In genomic region chr7:5046397-5046732, GRCh38 we compare ENCODE assay signal across 8 cellular contexts. TPM values are rescaled to one million over a fixed set of nuclear protein-coding genes. Genes with fewer than 3 reads are reported as not detected.
DNase-seq lines count a peak whose midpoint lies in the region; ATAC-seq, FAIRE-seq and TF ChIP-seq lines count a peak whose summit lies in the region.
"Not testable (repeated sequence)": the region's sequence is repeated elsewhere in the genome, so short reads cannot be mapped to it uniquely, and the experiment has no call there.

No MANE protein-coding gene starts in this region.

- H3K27ac ChIP-seq in K562 (ENCODE audit: extremely low read depth, low read depth, low read length): peak overlapping the region; percentile 79
- peak overlapping the region; percentile 89 to 93 for H3K27ac ChIP-seq in lung (ENCODE audit: low read depth in 1 of 2, low read length in 1 of 2)
- peak overlapping the region; percentile 77 for H3K27ac ChIP-seq in rectal smooth muscle tissue (ENCODE audit: low read depth, low read length)
- peak overlapping the region; percentile 53 to 67 for H3K27ac ChIP-seq in uterus

- CTCF ChIA-PET in K562 (lab: Yijun Ruan, JAX; ENCODE audit: low intra/inter-chr PET ratio): not testable (repeated sequence)

- H3K4me2 ChIP-seq in K562 (ENCODE audit: insufficient read depth, low read length): peak overlapping the region; percentile 83

- not testable (repeated sequence) for BruUV-seq in K562 (replicated peaks; lab: Mats Ljungman, UMichigan)

- H3K4me1 ChIP-seq in K562 (replicated peaks in 1 of 2; ENCODE audit: control insufficient read depth in 2 of 2, insufficient read depth in 2 of 2, low read length in 2 of 2): peaks cover 0 to 12% of the 10 kb centered on the region in 2 experiments; a peak in 3 of 5 replicates
- H3K4me1 ChIP-seq in lung (ENCODE audit: control insufficient read depth in 2 of 2, insufficient read depth in 2 of 2, low read length in 2 of 2); rectal smooth muscle tissue (ENCODE audit: control insufficient read depth, insufficient read depth, low read length); uterus: not testable (repeated sequence)

- not testable (repeated sequence) for H3K9me1 ChIP-seq in K562 (ENCODE audit: control insufficient read depth, insufficient read depth, low read length)

- 0% methylated on average over 16 of the region's 20 CpGs for WGBS in K562 (ENCODE audit: insufficient coverage, low coverage, missing lambda C conversion rate)
- WGBS in lung, 2 donors: 0 to 1% methylated on average over 20 of the region's 20 CpGs

- not testable (repeated sequence) for H4K20me1 ChIP-seq in K562 (replicated peaks; ENCODE audit: control insufficient read depth, insufficient read depth, low read length)

- POLR2A ChIA-PET in K562 (lab: Yijun Ruan, JAX): not testable (repeated sequence)

- ATAC-seq in K562; lung (ENCODE audit: insufficient read depth, low FRiP score): not testable (repeated sequence)

- TF ChIP-seq RAD21 in K562 (CRISPR knock-in tag; conservative IDR thresholded peaks at IDR 0.05 in 1 of 2, IDR thresholded peaks at IDR 0.05 in 1 of 2): not testable (repeated sequence)

- TF ChIP-seq POLR2A in K562 (conservative IDR thresholded peaks at IDR 0.05); uterus (IDR thresholded peaks at IDR 0.05): not testable (repeated sequence)

- H2AFZ ChIP-seq in K562 (ENCODE audit: low read depth, low read length): peak overlapping the region; percentile 16; the same call in 1 of the 2 replicates

- H3K4me3 ChIP-seq in GM06990 (replicated peaks; ENCODE audit: low read depth, low read length) (peak overlapping the region; percentile 79), MG63 (peak overlapping the region; percentile 86), WI38 (ENCODE audit: low read depth, low read length) (peak overlapping the region; percentile 69), K562 (peak overlapping the region; percentile 93), fibroblast of pulmonary artery (replicated peaks; ENCODE audit: low read depth, low read length) (peak overlapping the region; percentile 75), lung (peak overlapping the region; percentile 93), rectal smooth muscle tissue (ENCODE audit: low read length) (peak overlapping the region; percentile 78), uterus (peak overlapping the region; percentile 65 to 68)

- not testable (repeated sequence) for TF ChIP-seq CTCF in GM06990 (IDR thresholded peaks at IDR 0.05; ENCODE audit: insufficient read depth, low read length, poor library complexity, severe bottlenecking); WI38 (IDR thresholded peaks at IDR 0.05; ENCODE audit: low read depth, low read length); K562 (IDR thresholded peaks at IDR 0.05 in 2 of 3, conservative IDR thresholded peaks at IDR 0.05 in 1 of 3; ENCODE audit: insufficient read depth in 2 of 3, low read depth in 1 of 3, low read length in 3 of 3); fibroblast of pulmonary artery (IDR thresholded peaks at IDR 0.05; ENCODE audit: low read length, missing control alignments); lung (IDR thresholded peaks at IDR 0.05; ENCODE audit: control extremely low read depth, extremely low read depth); uterus (IDR thresholded peaks at IDR 0.05)

- not testable (repeated sequence) for FAIRE-seq in K562 (lab: Jason Lieb, UNC)

- in situ Hi-C loops in K562 (cut with MboI): loop anchor here (5.0 kb wide), 1 partner anchor 1686 kb away; no protein-coding TSS in a partner anchor

- peaks cover 16% of the 10 kb centered on the region; the same call in 2 of the 3 replicates for H3K79me2 ChIP-seq in K562 (ENCODE audit: control insufficient read depth, insufficient read depth, low read length)

- H3K27me3 ChIP-seq in GM06990 (replicated peaks; ENCODE audit: control insufficient read depth, insufficient read depth, low read length); MG63; K562 (ENCODE audit: control insufficient read depth in 2 of 2, insufficient read depth in 2 of 2, low read length in 2 of 2); lung (ENCODE audit: control insufficient read depth, insufficient read depth); rectal smooth muscle tissue (ENCODE audit: control insufficient read depth, insufficient read depth, low read length); uterus: not testable (repeated sequence)

- not testable (repeated sequence) for TF ChIP-seq EP300 in K562 (IDR thresholded peaks at IDR 0.05; ENCODE audit: low read length)

- H3K36me3 ChIP-seq in GM06990 (ENCODE audit: control insufficient read depth, insufficient read depth, low read length); rectal smooth muscle tissue (ENCODE audit: control insufficient read depth, insufficient read depth, low read length); uterus: not testable (repeated sequence)
- peaks cover 30% of the 10 kb centered on the region for H3K36me3 ChIP-seq in MG63
- H3K36me3 ChIP-seq in K562 (ENCODE audit: control insufficient read depth, insufficient read depth, low read length): peaks cover 32% of the 10 kb centered on the region; the same call in 2 of the 3 replicates
- H3K36me3 ChIP-seq in lung (ENCODE audit: control insufficient read depth in 2 of 2, insufficient read depth in 2 of 2, low read length in 2 of 2): peaks cover 6 to 10% of the 10 kb centered on the region in 2 donors

- H3K9ac ChIP-seq in K562 (ENCODE audit: insufficient read depth in 1 of 2, low read depth in 2 of 2, low read length in 2 of 2) (peak overlapping the region; percentile 85 to 96), rectal smooth muscle tissue (ENCODE audit: low read length) (peak overlapping the region; percentile 13)

- not testable (repeated sequence) for H3K9me3 ChIP-seq in MG63; K562 (replicated peaks; ENCODE audit: control insufficient read depth, insufficient read depth, low read depth, low read length); lung (ENCODE audit: control insufficient read depth in 2 of 2, insufficient read depth in 1 of 2, low read length in 1 of 2); uterus

- DNase-seq in GM06990 (ENCODE audit: extremely low read depth, insufficient read length): peak; percentile 31
- DNase-seq in MG63; K562 (ENCODE audit: extremely low read depth in 1 of 4, low spot score in 3 of 4); fibroblast of pulmonary artery (ENCODE audit: low read depth); lung (ENCODE audit: low spot score); uterus: not testable (repeated sequence)

- intact Hi-C loops in K562 (cut with micrococcal nuclease); uterus (cut with DNase I; ENCODE audit: low total_unique reads): not testable (repeated sequence)

TF ChIP-seq in K562, 482 proteins besides CTCF, POLR2A, EP300 and RAD21:
- 0 out of 2 replicates have a peak, but pooled peaks have one; percentile 15 for TF ChIP-seq ELF4 (CRISPR knock-in tag; IDR thresholded peaks at IDR 0.05)
- 0 out of 2 replicates have a peak, but pooled peaks have one; percentile 9 for TF ChIP-seq LCOR (CRISPR knock-in tag; IDR thresholded peaks at IDR 0.05)
- 0 out of 2 replicates have a peak, but pooled peaks have one; percentile 16 for TF ChIP-seq SMARCE1 (IDR thresholded peaks at IDR 0.05)

RNA-seq across cellular contexts. Expression of gene RBAK, which starts 0.7 kb away (rescaled TPM):
- total RNA-seq in MG63 (2014; rRNA removed; shearing (Covaris generic); ENCODE audit: low replicate concordance): 1.3 and 3.0 TPM in 2 replicates
- 14.1 and 39.5 TPM in 2 replicates for total RNA-seq in K562 (2011; cell fraction: chromatin; rRNA removed; ENCODE audit: low replicate concordance)
- 6.7 and 12.1 TPM in 2 replicates for total RNA-seq in K562 (2011; cell fraction: nucleolus; rRNA removed)
- 15.7 and 16.5 TPM in 2 replicates for total RNA-seq in K562 (2011; cell fraction: nucleoplasm; rRNA removed)
- total RNA-seq in K562 (2014; rRNA removed) (6.3 and 7.1 TPM in 2 replicates), K562 (2014; rRNA removed; fragmentation: Illumina TruSeq; extraction: Trizol) (12.7 and 15.9 TPM in 2 replicates), K562 (2015; rRNA removed; fragmentation: Illumina TruSeq; extraction: Trizol) (11.7 and 13.2 TPM in 2 replicates), K562 (2021) (9.8 and 11.2 TPM in 2 replicates), lung (10 to 100 TPM; 10.2 to 19.9 TPM), uterus (10 to 100 TPM in 3 of 4 donors, 1 to 10 TPM in 1; 2.1 to 26.9 (median 13.5) TPM)
- polyA plus RNA-seq in K562 (2011; rRNA removed) (10.1 and 10.4 TPM in 2 replicates), K562 (2014; fragmentation: Illumina TruSeq; extraction: Trizol) (8.9 and 10.2 TPM in 2 replicates), K562 (2014; fragmentation: Nextera tagmentation; extraction: Ambion mirVana) (1 to 10 TPM; 2.7 to 3.3 TPM), K562 (2014; rRNA removed) (5.6 and 7.4 TPM in 2 replicates), lung (1 to 10 TPM; 3.3 to 3.4 TPM)
- 1.2 and 2.8 TPM in 2 replicates for polyA plus RNA-seq in K562 (2011; cell fraction: cytosol; rRNA removed)
- 12.3 and 16.5 TPM in 2 replicates for polyA plus RNA-seq in K562 (2011; cell fraction: nucleus; rRNA removed)
- polyA plus RNA-seq in K562 (2012): 6.3 and 7.0 TPM in 2 replicates
- 22.4 and 32.1 TPM in 2 replicates for polyA minus RNA-seq in K562 (2011; rRNA and poly(A)+ RNA removed)
- 7.4 and 8.3 TPM in 2 replicates for polyA minus RNA-seq in K562 (2011; cell fraction: cytosol; rRNA and poly(A)+ RNA removed)
- polyA minus RNA-seq in K562 (2011; cell fraction: nucleus; rRNA and poly(A)+ RNA removed): 11.3 and 21.8 TPM in 2 replicates
